ENCODE assay signal across 24 cellular contexts in the genomic region with DNA sequence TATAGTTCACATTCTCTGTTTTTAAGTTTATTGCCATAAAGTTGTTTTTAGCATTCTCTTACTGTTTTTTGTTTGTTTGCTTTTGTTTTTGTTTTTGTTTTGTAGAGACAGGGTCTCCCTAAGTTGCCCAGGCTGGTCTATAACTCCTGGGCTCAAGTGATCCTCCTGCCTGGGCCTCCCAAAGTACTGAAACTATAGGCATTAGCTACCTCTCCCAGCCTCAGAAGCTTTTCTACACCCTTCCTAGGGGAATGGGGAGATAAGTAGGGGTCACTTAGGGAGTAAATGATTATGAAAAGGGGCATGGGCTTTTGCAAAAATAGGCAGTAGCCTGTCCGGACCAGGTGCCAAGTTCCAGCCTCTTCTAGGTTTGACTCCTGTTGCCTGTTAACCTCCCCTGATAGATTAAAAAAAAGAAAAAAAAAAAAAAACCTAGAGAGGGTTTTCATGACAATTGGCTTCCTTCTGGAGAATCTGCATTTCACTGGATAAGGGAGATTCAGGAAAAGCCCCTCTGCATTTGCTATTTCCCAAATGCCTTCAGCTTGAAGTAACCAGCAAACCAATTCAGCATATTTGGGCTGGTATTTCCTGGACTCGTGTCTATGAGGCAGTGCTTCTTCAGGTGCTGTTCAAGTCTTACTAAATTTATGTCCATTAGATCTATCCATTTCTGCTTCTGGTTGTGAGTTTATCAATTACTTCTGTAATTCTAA.
"Had no signal": no experiment of that assay in that cellular context is flagged by ENCODE, and none has a peak within 500 bp of the region (broad histone marks: within the 10 kb centered on the region; RNA-seq: fewer than 3 reads in every experiment).

No MANE protein-coding gene starts in this region.

- DNase-seq: effector CD4-positive, alpha-beta T cell; endodermal cell; erythroblast; foreskin keratinocyte; head of caudate nucleus; mammary epithelial cell; mucosa of descending colon; naive thymus-derived CD8-positive, alpha-beta T cell; nucleus accumbens; ovary; sigmoid colon; stimulated activated CD4-positive, alpha-beta T cell treated with anti-CD3 and anti-CD28 coated beads, Interleukin-2, amount 100 ng/mL, for 24 hours; stimulated activated CD4-positive, alpha-beta T cell treated with anti-CD3 and anti-CD28 coated beads, Interleukin-4, amount 100 ng/mL, for 4 hours; stimulated activated naive CD4-positive, alpha-beta T cell; stomach; substantia nigra; transverse colon had no signal

- H3K27me3 Mint-ChIP-seq: naive thymus-derived CD8-positive, alpha-beta T cell had no signal

- H3K4me1 ChIP-seq: foreskin keratinocyte, right atrium auricular region, sigmoid colon, stomach had no signal

- H3K4me3 Mint-ChIP-seq: endodermal cell; naive thymus-derived CD8-positive, alpha-beta T cell; neural crest cell had no signal

- H3K27ac ChIP-seq: coronary artery, foreskin keratinocyte, hepatocyte, ovary, right atrium auricular region, sigmoid colon, skin epidermis, stomach, thoracic aorta, transverse colon had no signal

- H3K4me2 ChIP-seq: hepatocyte had no signal

- H3K27me3 ChIP-seq: foreskin keratinocyte, hepatocyte, ovary, right atrium auricular region, sigmoid colon, stomach, transverse colon had no signal

- H3K9me3 ChIP-seq: mucosa of descending colon, ovary, right atrium auricular region, sigmoid colon, stomach, thoracic aorta, transverse colon had no signal

- H2AFZ ChIP-seq: hepatocyte had no signal

- H3K79me2 ChIP-seq: hepatocyte had no signal

- H3K27ac Mint-ChIP-seq: endodermal cell had no signal

- H3K4me3 ChIP-seq: coronary artery, hepatocyte, mucosa of descending colon, ovary, right atrium auricular region, sigmoid colon, skin epidermis, stomach, thoracic aorta, transverse colon had no signal

- H3K36me3 ChIP-seq: ovary, right atrium auricular region, sigmoid colon, stomach, thoracic aorta, transverse colon had no signal

- ATAC-seq: foreskin keratinocyte; left lobe of liver; mucosa of descending colon; naive thymus-derived CD8-positive, alpha-beta T cell had no signal

- H3K9me3 Mint-ChIP-seq: endodermal cell; naive thymus-derived CD8-positive, alpha-beta T cell had no signal
